ENCODE assay signal across 8 cellular contexts in the genomic region with DNA sequence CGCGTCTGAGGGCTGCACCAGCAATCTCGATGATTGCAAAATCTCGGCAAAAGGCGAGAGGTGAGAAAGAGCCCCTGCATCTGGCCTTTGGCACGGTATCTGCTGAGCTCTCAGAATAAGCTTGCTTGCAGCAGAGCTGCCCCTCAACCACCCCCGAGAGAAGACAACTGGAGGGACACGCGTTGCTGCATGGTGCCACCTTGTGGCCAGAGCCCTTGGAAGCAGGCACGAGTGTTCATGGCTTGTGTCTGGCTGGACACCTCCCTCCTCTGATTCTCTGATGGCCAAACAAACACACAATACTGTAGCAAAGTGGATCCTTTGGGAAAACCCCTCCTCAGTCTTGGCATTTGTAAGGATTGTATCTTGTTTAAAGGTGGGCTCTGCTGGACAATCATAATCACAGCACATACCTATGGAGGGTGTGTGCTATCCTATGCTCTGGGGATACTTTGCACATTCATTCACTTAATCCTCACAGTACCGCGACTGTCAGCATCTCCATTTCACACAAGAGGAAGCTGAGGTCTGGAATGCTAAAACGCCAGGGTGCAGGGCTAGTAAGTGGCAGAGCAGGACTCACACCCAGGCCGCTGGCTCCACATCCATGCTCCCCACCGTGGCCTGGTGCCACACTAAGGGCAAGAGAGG.
DNase-seq lines count a peak whose midpoint lies in the region; ATAC-seq, FAIRE-seq and TF ChIP-seq lines count a peak whose summit lies in the region.
"Not testable (repeated sequence)": the region's sequence is repeated elsewhere in the genome, so short reads cannot be mapped to it uniquely, and the experiment has no call there.

No MANE protein-coding gene starts in this region.

- intact Hi-C loops in HepG2 (cut with micrococcal nuclease; ENCODE audit: unreplicated experiment): loop anchor here (1.0 kb wide), 1 partner anchor 67 kb away; no protein-coding TSS in a partner anchor

- not testable (repeated sequence) for H2AFZ ChIP-seq in HepG2 (ENCODE audit: low read length)

- not testable (repeated sequence) for H3K4me3 ChIP-seq in AG04450 (ENCODE audit: low read depth, low read length); epithelial cell of proximal tubule (ENCODE audit: low read depth, low read length); HepG2 (replicated peaks in 1 of 3; ENCODE audit: insufficient read depth in 1 of 3, low read depth in 2 of 3, low read length in 3 of 3); skeletal muscle satellite cell (ENCODE audit: low read length)

- CTCF ChIA-PET in AG04450 (lab: Charles Lee): interaction anchor here (0.6 to 2.0 kb wide), 6 partner anchors 9 to 77 kb away, joined by 3 to 23 read pairs (median 8); no protein-coding TSS in a partner anchor
- CTCF ChIA-PET in HepG2 (lab: Yijun Ruan, JAX; ENCODE audit: low intra/inter-chr PET ratio, low total read pairs): interaction anchor here (1.9 to 3.6 kb wide), 2 partner anchors 67 to 77 kb away, joined by 11 to 32 read pairs; no protein-coding TSS in a partner anchor

- TF ChIP-seq CTCF in AG04450 (IDR thresholded peaks at IDR 0.05; ENCODE audit: low read depth, low read length): peak; percentile 73
- peak; percentile 73 for TF ChIP-seq CTCF in epithelial cell of proximal tubule (conservative IDR thresholded peaks at IDR 0.05; ENCODE audit: low read depth, low read length)
- peak; percentile 83 for TF ChIP-seq CTCF in HepG2 (CRISPR knock-in tag; IDR thresholded peaks at IDR 0.05)

- WGBS in HepG2 (ENCODE audit: low lambda C conversion rate): 77% methylated on average over 11 of the region's 15 CpGs

- not testable (repeated sequence) for H3K27me3 ChIP-seq in AG04450 (ENCODE audit: control insufficient read depth, insufficient read depth, low read length); HepG2 (ENCODE audit: control insufficient read depth in 1 of 2, insufficient read depth in 2 of 2, low read length in 2 of 2); skeletal muscle satellite cell (ENCODE audit: control insufficient read depth, insufficient read depth, low read length)

- H3K79me2 ChIP-seq in HepG2 (ENCODE audit: insufficient read depth, low read length): not testable (repeated sequence)

- not testable (repeated sequence) for H4K20me1 ChIP-seq in HepG2 (ENCODE audit: insufficient read depth, low read length)

- POLR2A ChIA-PET in AG04450 (lab: Yijun Ruan, JAX): interaction anchor here (1.2 kb wide), 1 partner anchor 77 kb away, joined by 3 read pairs; no protein-coding TSS in a partner anchor
- POLR2A ChIA-PET in HepG2 (lab: Yijun Ruan, JAX): not testable (repeated sequence)

- H3K4me1 ChIP-seq in HepG2 (ENCODE audit: insufficient read depth, low read length): not testable (repeated sequence)
- peaks cover 32% of the 10 kb centered on the region for H3K4me1 ChIP-seq in skeletal muscle satellite cell (ENCODE audit: control insufficient read depth, insufficient read depth, low read length)

- TF ChIP-seq EP300 in HepG2 (IDR thresholded peaks at IDR 0.05; ENCODE audit: low read depth in 2 of 2, low read length in 2 of 2); HepG2 (CRISPR knock-in tag; IDR thresholded peaks at IDR 0.05; ENCODE audit: borderline replicate concordance): not testable (repeated sequence)

- in situ Hi-C loops in HepG2 (cut with HindIII; ENCODE audit: extremely low pct_ligation_motif_present, low pct_unique_long_range_greater_than_20kb): not testable (repeated sequence)

- H3K36me3 ChIP-seq in HepG2 (replicated peaks in 1 of 2; ENCODE audit: control insufficient read depth in 1 of 2, insufficient read depth in 2 of 2, low read length in 2 of 2): peaks cover 5 to 20% of the 10 kb centered on the region in 2 experiments; a peak in 4 of 5 replicates
- not testable (repeated sequence) for H3K36me3 ChIP-seq in skeletal muscle satellite cell (ENCODE audit: insufficient read depth, low read length)

- peak; percentile 94 for FAIRE-seq in GM12892 (lab: Jason Lieb, UNC)
- peak; percentile 91 for FAIRE-seq in HepG2 (lab: Jason Lieb, UNC)

- not testable (repeated sequence) for BruUV-seq in HepG2 (replicated peaks; lab: Mats Ljungman, UMichigan)

- peak; percentile 91 for ATAC-seq in HepG2

- not testable (repeated sequence) for TF ChIP-seq RAD21 in HepG2 (CRISPR knock-in tag; IDR thresholded peaks at IDR 0.05)

- not testable (repeated sequence) for H3K4me2 ChIP-seq in HepG2 (ENCODE audit: low read depth, low read length); skeletal muscle satellite cell (ENCODE audit: low read length)

- not testable (repeated sequence) for TF ChIP-seq POLR2A in GM12892 (IDR thresholded peaks at IDR 0.05; ENCODE audit: low read depth, low read length); HepG2 (IDR thresholded peaks at IDR 0.05; ENCODE audit: insufficient read depth in 1 of 2, low read depth in 2 of 2, low read length in 2 of 2)

- H3K9me3 ChIP-seq in AG04450 (ENCODE audit: control insufficient read depth, insufficient read depth, low read length); HepG2 (ENCODE audit: low read length); skeletal muscle satellite cell (replicated peaks; ENCODE audit: low read length): not testable (repeated sequence)

- H3K27ac ChIP-seq in AG04450 (ENCODE audit: low read depth, low read length); HepG2 (ENCODE audit: extremely low read length, insufficient read depth, low read length): not testable (repeated sequence)

- not testable (repeated sequence) for H3K9ac ChIP-seq in HepG2 (ENCODE audit: insufficient read depth, low read depth, low read length)
- H3K9ac ChIP-seq in skeletal muscle satellite cell (ENCODE audit: low read depth, low read length): peak overlapping the region; percentile 22

- not testable (repeated sequence) for DNase-seq in AG04450 (ENCODE audit: low read depth, low spot score); GM12892 (ENCODE audit: insufficient read length); epithelial cell of proximal tubule (ENCODE audit: low read depth)
- DNase-seq in NCI-H1105 treated with DMSO at 0.1 percent for 48 hours (lab: John Stamatoyannopoulos, UW) (peak; percentile 49), RPMI7951 (ENCODE audit: low read depth) (peak; percentile 70), activated T-cell treated with anti-CD3 and anti-CD28 coated beads for 48 hours (ENCODE audit: low read depth) (peak; percentile 36), HepG2 (ENCODE audit: low spot score) (peak; percentile 50)

TF ChIP-seq in HepG2, 621 proteins besides CTCF, POLR2A, EP300 and RAD21:
- TF ChIP-seq BHLHE40 (IDR thresholded peaks at IDR 0.05; ENCODE audit: low read length) (0 out of 2 replicates have a peak, but pooled peaks have one; percentile 17), STAG1 (CRISPR knock-in tag; IDR thresholded peaks at IDR 0.05) (peak; percentile 69), SMC3 (IDR thresholded peaks at IDR 0.05; ENCODE audit: low read length) (peak; percentile 41; the same call in 1 of the 2 replicates)
